ENCODE assay signal across 14 cellular contexts in genomic region chr3:143139786-143140185, GRCh38. TPM values are rescaled to one million over a fixed set of nuclear protein-coding genes. Genes with fewer than 3 reads are reported as not detected.
A peak's percentile ranks its signal among the peaks of the same experiment; 100 is the strongest.
DNase-seq lines count a peak whose midpoint lies in the region; ATAC-seq, FAIRE-seq and TF ChIP-seq lines count a peak whose summit lies in the region.
"Had no signal": no experiment of that assay in that cellular context is flagged by ENCODE, and none has a peak within 500 bp of the region (broad histone marks: within the 10 kb centered on the region; RNA-seq: fewer than 3 reads in every experiment).

No MANE protein-coding gene starts in this region.

- H3K9me3 ChIP-seq in A549 (no peaks in the 10 kb centered on the region), PC-3 (ENCODE audit: low read length) (no peaks in the 10 kb centered on the region), fibroblast of lung (ENCODE audit: control insufficient read depth, insufficient read depth, low read depth, low read length) (no peaks in the 10 kb centered on the region), lower lobe of right lung (no peaks in the 10 kb centered on the region)
- H3K9me3 ChIP-seq: thyroid gland had no signal

- no peaks in the 10 kb centered on the region for H3K79me2 ChIP-seq in PC-3 (ENCODE audit: low read length)
- no peaks in the 10 kb centered on the region for H3K79me2 ChIP-seq in fibroblast of lung (ENCODE audit: control insufficient read depth, insufficient read depth, low read length)

- no peak for TF ChIP-seq EP300 in A549 (IDR thresholded peaks at IDR 0.05)

- no peak for TF ChIP-seq POLR2A in A549 (IDR thresholded peaks at IDR 0.05; ENCODE audit: low read length)

- 25% methylated on average over 7 of the region's 7 CpGs for WGBS in A549 (ENCODE audit: missing lambda C conversion rate)

- no peak for FAIRE-seq in A549 (lab: Jason Lieb, UNC)
- FAIRE-seq in RCC 7860 (lab: Jason Lieb, UNC), result no peak

- intact Hi-C loops in PC-3 (cut with micrococcal nuclease) (loop anchor here (5.0 kb wide), 2 partner anchors 143 to 303 kb away; no protein-coding TSS in a partner anchor), lower lobe of right lung (cut with DNase I) (no loop called here)

- H3K27ac ChIP-seq in A549 (no peak overlapping the region), PC-3 (ENCODE audit: low read length) (peak overlapping the region; percentile 36), fibroblast of lung (ENCODE audit: insufficient read depth, low read length) (peak overlapping the region; percentile 22), lower lobe of right lung (peak overlapping the region; percentile 44)
- H3K27ac ChIP-seq: thyroid gland had no signal

- H3K4me3 ChIP-seq in A549, result peak overlapping the region; percentile 22; the same call in 1 of the 3 replicates
- H3K4me3 ChIP-seq in PC-3 (ENCODE audit: low read length), result no peak overlapping the region
- H3K4me3 ChIP-seq in fibroblast of lung (replicated peaks in 1 of 4; ENCODE audit: control extremely low read depth in 1 of 4, insufficient read depth in 1 of 4, low read depth in 3 of 4, low read length in 4 of 4), result no peak overlapping the region
- H3K4me3 ChIP-seq in lower lobe of right lung, result no peak overlapping the region
- H3K4me3 ChIP-seq: thyroid gland had no signal

- no peaks in the 10 kb centered on the region for H3K4me1 Mint-ChIP-seq in activated CD4-positive, alpha-beta memory T cell treated with anti-CD3 and anti-CD28 coated beads, Interleukin-2, amount 10 ng/mL, durations not matched to agents 7 days and 5 days
- H3K4me1 Mint-ChIP-seq: activated naive CD8-positive, alpha-beta T cell treated with anti-CD3 and anti-CD28 coated beads, Interleukin-2, amount 10 ng/mL, durations not matched to agents 7 days and 5 days had no signal

- H2AFZ ChIP-seq in PC-3 (ENCODE audit: low read length), result peak overlapping the region; percentile 54
- H2AFZ ChIP-seq in fibroblast of lung (ENCODE audit: low read length), result peak overlapping the region; percentile 56

- no peak overlapping the region for H3K4me3 Mint-ChIP-seq in activated CD4-positive, alpha-beta memory T cell treated with anti-CD3 and anti-CD28 coated beads, Interleukin-2, amount 10 ng/mL, durations not matched to agents 7 days and 5 days
- H3K4me3 Mint-ChIP-seq: activated naive CD8-positive, alpha-beta T cell treated with anti-CD3 and anti-CD28 coated beads, Interleukin-2, amount 10 ng/mL, durations not matched to agents 7 days and 5 days; neural crest cell had no signal

- TF ChIP-seq CTCF in A549 (IDR thresholded peaks at IDR 0.05), result no peak
- TF ChIP-seq CTCF in PC-3 (conservative IDR thresholded peaks at IDR 0.05; ENCODE audit: low read depth, low read length), result no peak
- TF ChIP-seq CTCF in fibroblast of lung (conservative IDR thresholded peaks at IDR 0.05 in 1 of 2, IDR thresholded peaks at IDR 0.05 in 1 of 2; ENCODE audit: low read depth in 1 of 2, low read length in 2 of 2), result no peak
- no peak for TF ChIP-seq CTCF in lower lobe of right lung (IDR thresholded peaks at IDR 0.05)

- no peaks in the 10 kb centered on the region for H3K36me3 ChIP-seq in PC-3 (ENCODE audit: low read depth, low read length)
- H3K36me3 ChIP-seq in fibroblast of lung (ENCODE audit: control insufficient read depth, insufficient read depth, low read length), result no peaks in the 10 kb centered on the region
- no peaks in the 10 kb centered on the region for H3K36me3 ChIP-seq in lower lobe of right lung
- H3K36me3 ChIP-seq: thyroid gland had no signal

- no peaks in the 10 kb centered on the region for H3K9me3 Mint-ChIP-seq in activated CD4-positive, alpha-beta memory T cell treated with anti-CD3 and anti-CD28 coated beads, Interleukin-2, amount 10 ng/mL, durations not matched to agents 7 days and 5 days
- H3K9me3 Mint-ChIP-seq: activated naive CD8-positive, alpha-beta T cell treated with anti-CD3 and anti-CD28 coated beads, Interleukin-2, amount 10 ng/mL, durations not matched to agents 7 days and 5 days; neural crest cell had no signal

- H3K4me2 ChIP-seq in A549 (peak overlapping the region; percentile 60), PC-3 (ENCODE audit: low read length) (peak overlapping the region; percentile 40), fibroblast of lung (ENCODE audit: extremely low read depth, insufficient read depth, low read length) (peak overlapping the region; percentile 2)

- POLR2A ChIA-PET in A549 (lab: Yijun Ruan, JAX), result no interaction called here
- POLR2A ChIA-PET in PC-3 (lab: Charles Lee; ENCODE audit: unreplicated experiment), result no interaction called here
- POLR2A ChIA-PET in activated CD4-positive, alpha-beta memory T cell treated with anti-CD3 and anti-CD28 coated beads, Interleukin-2, amount 10 ng/mL, durations not matched to agents 7 days and 5 days (lab: Charles Lee), result no interaction called here

- peaks cover 8% of the 10 kb centered on the region for H3K27me3 Mint-ChIP-seq in activated CD4-positive, alpha-beta memory T cell treated with anti-CD3 and anti-CD28 coated beads, Interleukin-2, amount 10 ng/mL, durations not matched to agents 7 days and 5 days
- H3K27me3 Mint-ChIP-seq: activated naive CD8-positive, alpha-beta T cell treated with anti-CD3 and anti-CD28 coated beads, Interleukin-2, amount 10 ng/mL, durations not matched to agents 7 days and 5 days had no signal

- H4K20me1 ChIP-seq in PC-3 (ENCODE audit: low read length) (no peaks in the 10 kb centered on the region), fibroblast of lung (ENCODE audit: control insufficient read depth, extremely low read depth, insufficient read depth, low read length) (no peaks in the 10 kb centered on the region)

- TF ChIP-seq RAD21 in A549 (conservative IDR thresholded peaks at IDR 0.05 in 1 of 2, IDR thresholded peaks at IDR 0.05 in 1 of 2), result no peak

- H3K4me1 ChIP-seq in A549 (0 out of 3 replicates have a peak, but pooled peaks cover 3% of the 10 kb centered on the region), PC-3 (ENCODE audit: insufficient read depth, low read length) (peaks cover 23% of the 10 kb centered on the region), fibroblast of lung (ENCODE audit: control insufficient read depth, extremely low read depth, insufficient read depth, low read length) (peaks cover 11% of the 10 kb centered on the region), lower lobe of right lung (peaks cover 4% of the 10 kb centered on the region)
- H3K4me1 ChIP-seq: thyroid gland had no signal

- peak; percentile 80 to 86; a peak in 4 of 6 replicates for ATAC-seq in A549
- peak; percentile 87 for ATAC-seq in PC-3
- peak; percentile 49 to 69 for ATAC-seq in lower lobe of right lung
- ATAC-seq in GM19395 (IDR thresholded peaks at IDR 0.05; ENCODE audit: unreplicated experiment), result no peak

- H3K36me3 Mint-ChIP-seq in activated CD4-positive, alpha-beta memory T cell treated with anti-CD3 and anti-CD28 coated beads, Interleukin-2, amount 10 ng/mL, durations not matched to agents 7 days and 5 days (ENCODE audit: low read depth), result no peaks in the 10 kb centered on the region
- H3K36me3 Mint-ChIP-seq: activated naive CD8-positive, alpha-beta T cell treated with anti-CD3 and anti-CD28 coated beads, Interleukin-2, amount 10 ng/mL, durations not matched to agents 7 days and 5 days had no signal

- no TSS peak for BruUV-seq in PC-3 (replicated peaks; lab: Mats Ljungman, UMichigan)

- CTCF ChIA-PET in A549 (lab: Yijun Ruan, JAX), result interaction anchor here (0.7 to 1.4 kb wide), 2 partner anchors 19 to 505 kb away, joined by 3 to 5 read pairs; no protein-coding TSS in a partner anchor
- CTCF ChIA-PET in PC-3 (lab: Charles Lee), result no interaction called here
- CTCF ChIA-PET in activated CD4-positive, alpha-beta memory T cell treated with anti-CD3 and anti-CD28 coated beads, Interleukin-2, amount 10 ng/mL, durations not matched to agents 7 days and 5 days (lab: Charles Lee), result no interaction called here

- no peaks in the 10 kb centered on the region for H3K9me2 ChIP-seq in PC-3 (replicated peaks; ENCODE audit: low read length)

- peak in 1 of 2 experiments; percentile 49 for DNase-seq in A549 (ENCODE audit: low read depth in 1 of 2, low spot score in 1 of 2)
- DNase-seq in PC-3, result peak; percentile 72
- DNase-seq in fibroblast of lung (ENCODE audit: low read depth in 2 of 2), result peak; percentile 46 to 59
- no peak for DNase-seq in lower lobe of right lung
- DNase-seq in RCC 7860 (ENCODE audit: low spot score), result no peak
- no peak for DNase-seq in activated CD4-positive, alpha-beta memory T cell treated with anti-CD3 and anti-CD28 coated beads, Interleukin-2, amount 10 ng/mL, durations not matched to agents 7 days and 5 days
- DNase-seq in stimulated activated CD4-positive, alpha-beta T cell treated with anti-CD3 and anti-CD28 coated beads, Interleukin-4, amount 100 ng/mL, for 4 hours, result no peak
- DNase-seq: activated CD8-positive, alpha-beta memory T cell treated with anti-CD3 and anti-CD28 coated beads, Interleukin-2, amount 50 U/mL, for 48 hours; activated naive CD8-positive, alpha-beta T cell treated with anti-CD3 and anti-CD28 coated beads, Interleukin-2, amount 10 ng/mL, durations not matched to agents 7 days and 5 days; NCI-H2107; NK-92 treated with Interleukin-12 subunit alpha and Interleukin-12 subunit beta, amount 100 ng/mL, for 24 hours; thyroid gland had no signal

- H3K27ac Mint-ChIP-seq in activated CD4-positive, alpha-beta memory T cell treated with anti-CD3 and anti-CD28 coated beads, Interleukin-2, amount 10 ng/mL, durations not matched to agents 7 days and 5 days, result no peak overlapping the region
- H3K27ac Mint-ChIP-seq: activated naive CD8-positive, alpha-beta T cell treated with anti-CD3 and anti-CD28 coated beads, Interleukin-2, amount 10 ng/mL, durations not matched to agents 7 days and 5 days had no signal

- H3K27me3 ChIP-seq in PC-3 (ENCODE audit: low read length), result no peaks in the 10 kb centered on the region
- no peaks in the 10 kb centered on the region for H3K27me3 ChIP-seq in fibroblast of lung (ENCODE audit: control insufficient read depth, insufficient read depth, low read length)
- H3K27me3 ChIP-seq in lower lobe of right lung (ENCODE audit: low read depth), result no peaks in the 10 kb centered on the region
- H3K27me3 ChIP-seq: thyroid gland had no signal

- H3K9ac ChIP-seq in PC-3 (ENCODE audit: low read length) (no peak overlapping the region), fibroblast of lung (ENCODE audit: insufficient read depth, low read length) (no peak overlapping the region)

- H3F3A ChIP-seq in PC-3 (ENCODE audit: low read length, unreplicated experiment), result no peaks in the 10 kb centered on the region

RNA-seq across cellular contexts. Expression of gene CHST2, which starts 20.2 kb away (rescaled TPM):
- 0.04 and 0.08 TPM in 2 replicates for polyA plus RNA-seq in A549 (2011; rRNA removed)
- 0.07 and 0.14 TPM in 2 replicates for polyA plus RNA-seq in A549 (2012; cell fraction: cytosol; rRNA removed)
- 0.20 and 0.22 TPM in 2 replicates for polyA plus RNA-seq in A549 (2012; cell fraction: nucleus; rRNA removed)
- 0.17 to 0.28 TPM (median 0.26 TPM) in 3 replicates for polyA plus RNA-seq in A549 (2017; fragmentation: RNase III; extraction: RNeasy Plus Mini Kit Qiagen cat#74134 plus additional on column Dnase treatment)
- polyA minus RNA-seq in A549 (2011; rRNA and poly(A)+ RNA removed), result 0.05 TPM in 1 of 2 replicates, not detected in the other
- 6.7 and 7.3 TPM in 2 replicates for total RNA-seq in PC-3 (2014; rRNA removed)
- 2.6 and 3.9 TPM in 2 replicates for total RNA-seq in fibroblast of lung
- 1.1 and 1.8 TPM in 2 replicates for polyA plus RNA-seq in fibroblast of lung
- polyA plus RNA-seq in fibroblast of lung (2012), result 2.4 and 4.5 TPM in 2 replicates
- polyA minus RNA-seq in fibroblast of lung (ENCODE audit: low replicate concordance), result 1.5 and 2.0 TPM in 2 replicates
- 6.2 TPM for total RNA-seq in lower lobe of right lung
- total RNA-seq in activated CD4-positive, alpha-beta memory T cell treated with anti-CD3 and anti-CD28 coated beads, Interleukin-2, amount 10 ng/mL, durations not matched to agents 7 days and 5 days, result 1 to 10 TPM; 1.4 to 1.7 TPM

Comparison
In these comparisons a context has a peak if more than half of its experiments do, and no peak if none do; other contexts are left out.
1. DNase-seq: peak in PC-3 (single experiment) and fibroblast of lung (2 of 2); none in lower lobe of right lung (single experiment), RCC 7860 (single experiment), activated CD4-positive, alpha-beta memory T cell treated with anti-CD3 and anti-CD28 coated beads, Interleukin-2, amount 10 ng/mL, durations not matched to agents 7 days and 5 days (single experiment) and stimulated activated CD4-positive, alpha-beta T cell treated with anti-CD3 and anti-CD28 coated beads, Interleukin-4, amount 100 ng/mL, for 4 hours (0 of 2).
2. H3K27ac ChIP-seq: peak in PC-3 (single experiment), fibroblast of lung (single experiment) and lower lobe of right lung (single experiment); none in A549 (0 of 2).
3. H3K4me2 ChIP-seq: peak in every context shown above with its lines; median percentile 60 in A549; 40 in PC-3; 2 in fibroblast of lung.